Comparison of ENCODE assay signal across 8 cellular contexts in the genomic region with DNA sequence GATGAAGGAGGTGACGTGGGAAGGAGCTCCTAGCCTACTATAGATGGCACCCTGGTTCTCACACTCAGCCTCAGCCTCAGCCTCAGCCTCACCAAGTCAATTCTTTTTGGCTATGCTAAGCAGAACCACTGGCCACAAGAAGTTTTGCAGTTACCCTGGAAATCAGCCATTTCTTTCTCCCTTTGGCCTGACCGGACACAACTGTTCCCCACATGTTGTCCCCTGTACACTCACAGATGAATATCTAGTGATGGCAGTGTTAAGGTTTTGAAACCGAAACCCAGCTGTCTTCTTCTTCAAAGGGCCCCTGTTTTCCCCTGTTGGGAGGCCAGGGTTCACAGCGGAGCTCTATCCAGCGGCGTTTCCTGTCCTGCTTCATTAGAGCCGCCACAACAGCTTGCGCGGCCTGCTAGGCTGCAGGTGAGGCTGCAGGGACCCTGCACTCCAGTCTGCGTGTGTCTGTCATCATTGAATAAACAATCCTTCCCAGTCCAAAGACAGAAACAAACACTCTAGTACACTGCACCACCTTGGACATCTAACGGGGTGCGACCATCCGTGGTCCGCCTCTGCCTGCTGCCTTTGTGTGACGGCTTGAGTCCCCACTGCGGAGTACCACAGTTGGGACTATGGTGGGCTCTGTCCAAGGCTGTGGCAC.
DNase-seq lines count a peak whose midpoint lies in the region; ATAC-seq and TF ChIP-seq lines count a peak whose summit lies in the region.

No MANE protein-coding gene starts in this region.

- no peak overlapping the region for H3K4ac ChIP-seq in IMR-90 (ENCODE audit: low read depth, low read length)

- H3K9me3 Mint-ChIP-seq in chondrocyte (ENCODE audit: low read depth) (peaks cover 7% of the 10 kb centered on the region), endodermal cell (peaks cover 18% of the 10 kb centered on the region)

- H3K4me1 Mint-ChIP-seq in chondrocyte (ENCODE audit: low read depth), result peaks cover 28% of the 10 kb centered on the region
- H3K4me1 Mint-ChIP-seq in endodermal cell, result peaks cover 31% of the 10 kb centered on the region

- TF ChIP-seq CTCF in IMR-90 (conservative IDR thresholded peaks at IDR 0.05; ENCODE audit: low read depth, low read length), result no peak
- no peak for TF ChIP-seq CTCF in heart left ventricle (IDR thresholded peaks at IDR 0.05)
- TF ChIP-seq CTCF in chondrocyte (IDR thresholded peaks at IDR 0.05), result no peak
- TF ChIP-seq CTCF in endodermal cell (conservative IDR thresholded peaks at IDR 0.05), result no peak

- no peaks in the 10 kb centered on the region for H3K36me3 ChIP-seq in IMR-90 (ENCODE audit: control insufficient read depth, insufficient read depth, low read length)
- peaks cover 0 to 9% (median 0%) of the 10 kb centered on the region in 9 donors for H3K36me3 ChIP-seq in heart left ventricle
- H3K36me3 ChIP-seq in endodermal cell (ENCODE audit: control insufficient read depth, insufficient read depth, low read length), result no peaks in the 10 kb centered on the region

- BruUV-seq in IMR-90 (replicated peaks; lab: Mats Ljungman, UMichigan), result no TSS peak

- H4K5ac ChIP-seq in IMR-90 (ENCODE audit: low read depth, low read length), result no peak overlapping the region

- no peak overlapping the region for H2AK9ac ChIP-seq in IMR-90 (replicated peaks; ENCODE audit: low read depth, low read length, poor library complexity)

- no peak overlapping the region for H3K4me3 Mint-ChIP-seq in chondrocyte (ENCODE audit: unreplicated experiment)
- no peak overlapping the region for H3K4me3 Mint-ChIP-seq in endodermal cell

- no CpG with 5 or more reads among the region's 16 CpGs for WGBS in IMR-90 (ENCODE audit: extremely low coverage in 2 of 2, insufficient read length in 1 of 2), 2 experiments
- 90 to 92% (median 90%) methylated on average over 16 of the region's 16 CpGs for WGBS in heart left ventricle, 4 donors
- 92 to 94% methylated on average over 13 to 16 of the region's 16 CpGs for WGBS in endodermal cell (ENCODE audit: insufficient coverage in 1 of 2, insufficient read length in 1 of 2), 2 experiments

- no peak overlapping the region for H2BK20ac ChIP-seq in IMR-90 (ENCODE audit: low read depth, low read length)

- no peak overlapping the region for H4K91ac ChIP-seq in IMR-90 (ENCODE audit: insufficient read depth, low read depth, low read length)

- no peak overlapping the region for H3K23ac ChIP-seq in IMR-90 (ENCODE audit: low read depth, low read length)

- DNase-seq in NCI-H2081 (lab: John Stamatoyannopoulos, UW), result peak; percentile 7 to 73
- no peak for DNase-seq in NCI-H2081 treated with DMSO at 0.1 percent for 48 hours (lab: John Stamatoyannopoulos, UW)
- DNase-seq in IMR-90, result peak; percentile 27
- no peak for DNase-seq in heart left ventricle
- DNase-seq in chondrocyte (ENCODE audit: low spot score), result no peak
- DNase-seq in iPS-NIHi7 (ENCODE audit: extremely low spot score), result no peak
- DNase-seq in endodermal cell, result no peak

- peak; percentile 96 for ATAC-seq in GM21529 (IDR thresholded peaks at IDR 0.05; ENCODE audit: unreplicated experiment)
- ATAC-seq in IMR-90 (ENCODE audit: low read depth), result no peak
- peak in 3 of 4 donors; percentile 22 to 33 (median 26) for ATAC-seq in heart left ventricle

- no peak overlapping the region for H4K8ac ChIP-seq in IMR-90 (ENCODE audit: low read depth in 2 of 2, low read length in 2 of 2)

- H3K79me1 ChIP-seq in IMR-90 (ENCODE audit: low read depth in 1 of 2, low read length in 2 of 2), result no peaks in the 10 kb centered on the region; a peak in 3 of 4 replicates

- POLR2A ChIA-PET in IMR-90 (lab: Charles Lee; ENCODE audit: unreplicated experiment), result no interaction called here

- no peaks in the 10 kb centered on the region for H3K27me3 ChIP-seq in IMR-90 (ENCODE audit: control insufficient read depth, insufficient read depth, low read length)
- no peaks in the 10 kb centered on the region for H3K27me3 ChIP-seq in heart left ventricle
- H3K27me3 ChIP-seq in endodermal cell (ENCODE audit: control insufficient read depth, insufficient read depth, low read length, poor library complexity, severe bottlenecking), result no peaks in the 10 kb centered on the region

- dilution Hi-C loops in IMR-90 (cut with HindIII; ENCODE audit: low sequenced_read_pairs, unreplicated experiment), result no loop called here

- H3K4me3 ChIP-seq in IMR-90 (ENCODE audit: insufficient read depth, low read depth, low read length) (no peak overlapping the region), heart left ventricle (no peak overlapping the region), endodermal cell (ENCODE audit: low read length) (no peak overlapping the region)

- H3K4me1 ChIP-seq in IMR-90 (ENCODE audit: control insufficient read depth, insufficient read depth, low read length) (peaks cover 13% of the 10 kb centered on the region; the same call in 1 of the 2 replicates), heart left ventricle (peaks cover 0 to 23% (median 11%) of the 10 kb centered on the region in 12 donors), endodermal cell (ENCODE audit: control insufficient read depth, insufficient read depth, low read length) (peaks cover 11% of the 10 kb centered on the region)

- H3K27ac ChIP-seq in IMR-90 (ENCODE audit: insufficient read depth, low read length) (no peak overlapping the region), heart left ventricle (no peak overlapping the region), endodermal cell (ENCODE audit: low read depth, low read length) (no peak overlapping the region)

- H3K9me1 ChIP-seq in IMR-90 (ENCODE audit: insufficient read depth, low read length), result peaks cover 13% of the 10 kb centered on the region; the same call in 1 of the 2 replicates

- H2BK5ac ChIP-seq in IMR-90 (ENCODE audit: low read depth, low read length, poor library complexity, severe bottlenecking), result no peak overlapping the region

- H3K56ac ChIP-seq in IMR-90 (ENCODE audit: extremely low read depth, insufficient read depth, low read length), result no peak overlapping the region

- no peak overlapping the region for H3K18ac ChIP-seq in IMR-90 (ENCODE audit: low read depth, low read length)

- H3K9ac ChIP-seq in IMR-90 (ENCODE audit: low read depth, low read length) (no peak overlapping the region), endodermal cell (ENCODE audit: extremely low read depth, low read length, poor library complexity, severe bottlenecking) (no peak overlapping the region)

- no peak for TF ChIP-seq RAD21 in IMR-90 (IDR thresholded peaks at IDR 0.05; ENCODE audit: low read length)

- TF ChIP-seq POLR2A in IMR-90 (IDR thresholded peaks at IDR 0.05; ENCODE audit: low read depth, low read length) (no peak), heart left ventricle (IDR thresholded peaks at IDR 0.05) (no peak)

- peaks cover 26% of the 10 kb centered on the region; the same call in 1 of the 2 replicates for H4K20me1 ChIP-seq in IMR-90 (ENCODE audit: insufficient read depth, low read length)

- 0 out of 2 replicates have a peak overlapping the region, but pooled peaks have one; percentile 34 for H3K14ac ChIP-seq in IMR-90 (replicated peaks; ENCODE audit: low read depth, low read length)

- intact Hi-C loops in IMR-90 (cut with micrococcal nuclease) (loop anchor here (5.0 kb wide), 1 partner anchor 248 kb away; no protein-coding TSS in a partner anchor), heart left ventricle (cut with DNase I) (no loop called here)

- H3K27me3 Mint-ChIP-seq in chondrocyte (ENCODE audit: low read depth) (no peaks in the 10 kb centered on the region), endodermal cell (ENCODE audit: insufficient read depth) (no peaks in the 10 kb centered on the region)

- H3K27ac Mint-ChIP-seq in chondrocyte (ENCODE audit: unreplicated experiment) (no peak overlapping the region), endodermal cell (no peak overlapping the region)

- peak overlapping the region; percentile 3 for H2AFZ ChIP-seq in IMR-90 (replicated peaks; ENCODE audit: low read length, poor library complexity)

- H2BK15ac ChIP-seq in IMR-90 (ENCODE audit: low read depth, low read length), result no peak overlapping the region

- peaks cover 4% of the 10 kb centered on the region for H3K36me3 Mint-ChIP-seq in chondrocyte (ENCODE audit: low read depth)
- H3K36me3 Mint-ChIP-seq in endodermal cell (ENCODE audit: low read depth), result peaks cover 28% of the 10 kb centered on the region

- peak overlapping the region; percentile 14; the same call in 1 of the 2 replicates for H3K4me2 ChIP-seq in IMR-90 (ENCODE audit: low read depth, low read length)

- CTCF ChIA-PET in IMR-90 (lab: Yijun Ruan, JAX), result no interaction called here

- H2AK5ac ChIP-seq in IMR-90 (ENCODE audit: low read depth, low read length), result peak overlapping the region; percentile 25; the same call in 1 of the 2 replicates

- H2BK120ac ChIP-seq in IMR-90 (ENCODE audit: low read depth, low read length), result no peak overlapping the region

- in situ Hi-C loops in IMR-90 (cut with MboI; ENCODE audit: low sequenced_read_pairs), result no loop called here

- H3K9me3 ChIP-seq in IMR-90 (ENCODE audit: control insufficient read depth, insufficient read depth, low read length) (no peaks in the 10 kb centered on the region), heart left ventricle (peaks cover 0 to 8% (median 0%) of the 10 kb centered on the region in 12 donors), endodermal cell (ENCODE audit: control insufficient read depth, low read length) (peaks cover 9% of the 10 kb centered on the region)

TF ChIP-seq in IMR-90, 13 proteins besides CTCF, POLR2A, EP300 and RAD21 (continues in another document):
- no peak for TF ChIP-seq CHD1 (IDR thresholded peaks at IDR 0.05; ENCODE audit: low read depth, low read length)
- no peak for TF ChIP-seq FOS (IDR thresholded peaks at IDR 0.05; ENCODE audit: low read depth, low read length)
- TF ChIP-seq, protein P1, sequence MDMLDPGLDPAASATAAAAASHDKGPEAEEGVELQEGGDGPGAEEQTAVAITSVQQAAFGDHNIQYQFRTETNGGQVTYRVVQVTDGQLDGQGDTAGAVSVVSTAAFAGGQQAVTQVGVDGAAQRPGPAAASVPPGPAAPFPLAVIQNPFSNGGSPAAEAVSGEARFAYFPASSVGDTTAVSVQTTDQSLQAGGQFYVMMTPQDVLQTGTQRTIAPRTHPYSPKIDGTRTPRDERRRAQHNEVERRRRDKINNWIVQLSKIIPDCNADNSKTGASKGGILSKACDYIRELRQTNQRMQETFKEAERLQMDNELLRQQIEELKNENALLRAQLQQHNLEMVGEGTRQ (IDR thresholded peaks at IDR 0.05; ENCODE audit: low read depth, low read length), result no peak
- no peak for TF ChIP-seq MAZ (IDR thresholded peaks at IDR 0.05; ENCODE audit: borderline replicate concordance, low read depth, low read length)
- no peak for TF ChIP-seq MAFK (IDR thresholded peaks at IDR 0.05; ENCODE audit: low read depth, low read length)
- no peak for TF ChIP-seq RCOR1 (IDR thresholded peaks at IDR 0.05; ENCODE audit: insufficient replicate concordance, low read length)
- no peak for TF ChIP-seq NFE2L2 (IDR thresholded peaks at IDR 0.05; ENCODE audit: low read depth, low read length)
- no peak for TF ChIP-seq CEBPB (IDR thresholded peaks at IDR 0.05; ENCODE audit: low read depth, low read length)
- TF ChIP-seq MXI1 (IDR thresholded peaks at IDR 0.05; ENCODE audit: borderline replicate concordance, low read depth, low read length), result no peak

Comparison
In these comparisons a context has a peak if more than half of its experiments do, and no peak if none do; other contexts are left out.
1. DNase-seq: peak in NCI-H2081 (2 of 2) and IMR-90 (single experiment); none in NCI-H2081 treated with DMSO at 0.1 percent for 48 hours (single experiment), heart left ventricle (0 of 5), chondrocyte (single experiment), iPS-NIHi7 (single experiment) and endodermal cell (single experiment).